In genomic region chr17:6512552-6512951, GRCh38 we compare ENCODE assay signal across 1 cellular context.
TF ChIP-seq lines count a peak whose summit lies in the region.

No MANE protein-coding gene starts in this region.

TF ChIP-seq in IMR-90, 13 proteins besides CTCF, POLR2A, EP300 and RAD21 (continued from another document):
- TF ChIP-seq USF2 (IDR thresholded peaks at IDR 0.05; ENCODE audit: low read depth, low read length) (no peak), RCOR1 (IDR thresholded peaks at IDR 0.05; ENCODE audit: insufficient replicate concordance, low read length) (no peak), MAFK (IDR thresholded peaks at IDR 0.05; ENCODE audit: low read depth, low read length) (no peak), MAZ (IDR thresholded peaks at IDR 0.05; ENCODE audit: borderline replicate concordance, low read depth, low read length) (no peak), FOS (IDR thresholded peaks at IDR 0.05; ENCODE audit: low read depth, low read length) (no peak), SMC3 (IDR thresholded peaks at IDR 0.05; ENCODE audit: low read depth, low read length) (no peak), ELK1 (IDR thresholded peaks at IDR 0.05; ENCODE audit: borderline replicate concordance, low read depth, low read length) (no peak), MXI1 (IDR thresholded peaks at IDR 0.05; ENCODE audit: borderline replicate concordance, low read depth, low read length) (no peak), BHLHE40 (IDR thresholded peaks at IDR 0.05; ENCODE audit: low read depth, low read length) (no peak), RFX5 (IDR thresholded peaks at IDR 0.05; ENCODE audit: low read depth, low read length) (no peak), CHD1 (IDR thresholded peaks at IDR 0.05; ENCODE audit: low read depth, low read length) (no peak), CEBPB (IDR thresholded peaks at IDR 0.05; ENCODE audit: low read depth, low read length) (no peak)
